In genomic region chr10:104779701-104780100, GRCh38 we compare ENCODE assay signal across 28 cellular contexts.
"Had no signal": no experiment of that assay in that cellular context is flagged by ENCODE, and none has a peak within 500 bp of the region (broad histone marks: within the 10 kb centered on the region; RNA-seq: fewer than 3 reads in every experiment).

No MANE protein-coding gene starts in this region.

- H3K27ac ChIP-seq: ascending aorta, esophagus muscularis mucosa, foreskin keratinocyte, gastrocnemius medialis, WERI-Rb-1 had no signal

- H3K27me3 ChIP-seq: ascending aorta, esophagus muscularis mucosa, foreskin keratinocyte, gastrocnemius medialis had no signal

- ATAC-seq: activated CD4-positive, alpha-beta T cell treated with anti-CD3 and anti-CD28 coated beads for 36 hours; activated CD8-positive, alpha-beta memory T cell treated with anti-CD3 and anti-CD28 coated beads, Interleukin-2, amount 10 ng/mL, durations not matched to agents 7 days and 5 days; activated CD8-positive, alpha-beta T cell treated with anti-CD3 and anti-CD28 coated beads, Interleukin-2, amount 10 ng/mL, durations not matched to agents 7 days and 5 days; activated naive CD4-positive, alpha-beta T cell treated with anti-CD3 and anti-CD28 coated beads, Interleukin-2, amount 50 U/mL, for 72 hours; effector memory CD8-positive, alpha-beta T cell; foreskin keratinocyte; gastrocnemius medialis; T-helper 17 cell had no signal

- H3K36me3 ChIP-seq: ascending aorta, esophagus muscularis mucosa, gastrocnemius medialis, WERI-Rb-1 had no signal

- H3K4me3 ChIP-seq: ascending aorta, esophagus muscularis mucosa, gastrocnemius medialis had no signal

- DNase-seq: activated CD4-positive, alpha-beta memory T cell treated with anti-CD3 and anti-CD28 coated beads for 36 hours; activated CD4-positive, alpha-beta T cell treated with anti-CD3 and anti-CD28 coated beads for 36 hours; activated CD4-positive, alpha-beta T cell treated with anti-CD3 and anti-CD28 coated beads, Interleukin-2, amount 10 ng/mL, durations not matched to agents 24 days and 14 days; activated CD4-positive, CD25-positive, alpha-beta regulatory T cell; activated CD4-positive, CD25-positive, alpha-beta regulatory T cell treated with anti-CD3 and anti-CD28 coated beads, Interleukin-2, amount 50 U/mL, for 72 hours; activated CD8-positive, alpha-beta memory T cell treated with anti-CD3 and anti-CD28 coated beads, Interleukin-2, amount 10 ng/mL, durations not matched to agents 7 days and 5 days; activated CD8-positive, alpha-beta memory T cell treated with anti-CD3 and anti-CD28 coated beads, Interleukin-2, amount 50 U/mL, for 4 hours; activated CD8-positive, alpha-beta T cell treated with anti-CD3 and anti-CD28 coated beads, Interleukin-2, amount 10 ng/mL, durations not matched to agents 7 days and 5 days; activated effector memory CD4-positive, alpha-beta T cell treated with anti-CD3 and anti-CD28 coated beads, Interleukin-2, amount 50 U/mL, for 16 hours; activated naive CD4-positive, alpha-beta T cell treated with anti-CD3 and anti-CD28 coated beads for 36 hours; activated naive CD8-positive, alpha-beta T cell treated with anti-CD3 and anti-CD28 coated beads, Interleukin-2, amount 10 ng/mL, durations not matched to agents 7 days and 5 days; activated T-cell treated with anti-CD3 and anti-CD28 coated beads, Interleukin-2, amount 50 U/mL, for 1 hour; activated T-cell treated with anti-CD3 and anti-CD28 coated beads, Interleukin-2, amount 50 U/mL, for 48 hours; cortex of kidney; dermis blood vessel endothelial cell; effector CD4-positive, alpha-beta T cell; effector memory CD8-positive, alpha-beta T cell; erythroblast; foreskin keratinocyte; gastrocnemius medialis; glutamatergic neuron; T-helper 1 cell; T-helper 17 cell; T1000; WERI-Rb-1 had no signal

- H3K9me3 ChIP-seq: ascending aorta, esophagus muscularis mucosa, gastrocnemius medialis had no signal
